In genomic region chr1:43913051-43913501, GRCh38 we compare ENCODE assay signal across 21 cellular contexts. TPM values are rescaled to one million over a fixed set of nuclear protein-coding genes. Genes with fewer than 3 reads are reported as not detected.
DNase-seq lines count a peak whose midpoint lies in the region; ATAC-seq and TF ChIP-seq lines count a peak whose summit lies in the region.
"Had no signal": no experiment of that assay in that cellular context is flagged by ENCODE, and none has a peak within 500 bp of the region (broad histone marks: within the 10 kb centered on the region; RNA-seq: fewer than 3 reads in every experiment).

No MANE protein-coding gene starts in this region.

- H3K9ac ChIP-seq in HUES6 (ENCODE audit: low read length) (peak overlapping the region; percentile 24), adipocyte (ENCODE audit: low read length) (peak overlapping the region; percentile 14), trophoblast cell (ENCODE audit: low read length) (peak overlapping the region; percentile 36)

- DNase-seq in adipocyte (ENCODE audit: low read depth) (no peak), fibroblast of villous mesenchyme (ENCODE audit: low read depth) (peak; percentile 55), trophoblast cell (no peak), NCI-H187 treated with DMSO at 0.1 percent for 48 hours (lab: John Stamatoyannopoulos, UW) (no peak), NOMO-1 (lab: John Stamatoyannopoulos, UW; ENCODE audit: unreplicated experiment in 2 of 2) (no peak), NK-92 (lab: John Stamatoyannopoulos, UW; ENCODE audit: unreplicated experiment) (no peak)
- DNase-seq: activated CD4-positive, alpha-beta T cell treated with anti-CD3 and anti-CD28 coated beads, Interleukin-2, amount 50 U/mL, for 4 hours; activated naive CD4-positive, alpha-beta T cell treated with anti-CD3 and anti-CD28 coated beads for 36 hours; activated T-cell treated with anti-CD3 and anti-CD28 coated beads for 4 hours; CD4-positive, alpha-beta memory T cell; erythroblast; kidney glomerular epithelial cell; MV-4-11; stimulated activated CD4-positive, alpha-beta T cell treated with anti-CD3 and anti-CD28 coated beads, Interleukin-4, amount 100 ng/mL, for 24 hours; substantia nigra had no signal

- no peak overlapping the region for H2AFZ ChIP-seq in trophoblast cell (ENCODE audit: insufficient read depth, low read length, poor library complexity)

- TF ChIP-seq CTCF in fibroblast of villous mesenchyme (IDR thresholded peaks at IDR 0.05; ENCODE audit: insufficient read depth, low read depth, low read length), result no peak

- no peak overlapping the region for H3K4ac ChIP-seq in trophoblast cell (ENCODE audit: low read depth, low read length)

- H3K4me1 ChIP-seq in HUES6 (ENCODE audit: control insufficient read depth, insufficient read depth, low read length) (peaks cover 29% of the 10 kb centered on the region), adipocyte (ENCODE audit: control insufficient read depth, insufficient read depth, low read length) (peaks cover 20% of the 10 kb centered on the region), trophoblast cell (ENCODE audit: control insufficient read depth in 1 of 2, insufficient read depth in 2 of 2, low read length in 2 of 2) (peaks cover 0 to 5% of the 10 kb centered on the region in 2 experiments)

- no peak overlapping the region for H3K18ac ChIP-seq in trophoblast cell (ENCODE audit: low read length)

- no peak overlapping the region for H2BK5ac ChIP-seq in trophoblast cell (ENCODE audit: low read depth, low read length, poor library complexity)

- no peaks in the 10 kb centered on the region for H3K79me2 ChIP-seq in trophoblast cell (ENCODE audit: control insufficient read depth, insufficient read depth, low read length, poor library complexity)

- H3K27ac ChIP-seq in HUES6 (ENCODE audit: low read depth, low read length) (no peak overlapping the region), trophoblast cell (ENCODE audit: low read depth, low read length) (no peak overlapping the region)

- H4K12ac ChIP-seq in trophoblast cell (ENCODE audit: low read depth, low read length), result no peak overlapping the region

- H3K27me3 ChIP-seq in HUES6 (ENCODE audit: control insufficient read depth, insufficient read depth, low read length), result no peaks in the 10 kb centered on the region
- H3K27me3 ChIP-seq in adipocyte (replicated peaks; ENCODE audit: control insufficient read depth, insufficient read depth, low read length), result no peaks in the 10 kb centered on the region
- no peaks in the 10 kb centered on the region for H3K27me3 ChIP-seq in trophoblast cell (ENCODE audit: insufficient read depth, low read length)

- no peak overlapping the region for H3K4me2 ChIP-seq in trophoblast cell (ENCODE audit: low read length)

- no peak overlapping the region for H2AK5ac ChIP-seq in trophoblast cell (ENCODE audit: low read length)

- no peak for ATAC-seq in HG03196 (IDR thresholded peaks at IDR 0.05; ENCODE audit: unreplicated experiment)

- WGBS in trophoblast cell (ENCODE audit: extremely low coverage, insufficient coverage, insufficient read length), result no CpG with 5 or more reads among the region's 7 CpGs

- no peaks in the 10 kb centered on the region for H3K79me1 ChIP-seq in trophoblast cell (ENCODE audit: low read length)

- H3K9me3 ChIP-seq in HUES6 (ENCODE audit: control insufficient read depth, insufficient read depth, low read depth, low read length) (no peaks in the 10 kb centered on the region), adipocyte (ENCODE audit: control insufficient read depth, low read length) (no peaks in the 10 kb centered on the region), trophoblast cell (ENCODE audit: insufficient read depth, low read depth, low read length) (no peaks in the 10 kb centered on the region)

- no peak overlapping the region for H4K8ac ChIP-seq in trophoblast cell (ENCODE audit: low read depth, low read length)

- H3K4me3 ChIP-seq in HUES6 (ENCODE audit: low read depth, low read length), result no peak overlapping the region
- H3K4me3 ChIP-seq in adipocyte (ENCODE audit: low read length), result no peak overlapping the region
- H3K4me3 ChIP-seq in fibroblast of villous mesenchyme (ENCODE audit: low read depth, low read length), result no peak overlapping the region
- no peak overlapping the region for H3K4me3 ChIP-seq in trophoblast cell (ENCODE audit: low read depth, low read length)

- H2BK12ac ChIP-seq in trophoblast cell (ENCODE audit: low read length), result no peak overlapping the region

- H3K36me3 ChIP-seq in HUES6 (ENCODE audit: control insufficient read depth, insufficient read depth, low read length) (no peaks in the 10 kb centered on the region), adipocyte (ENCODE audit: control insufficient read depth, insufficient read depth, low read length, severe bottlenecking) (no peaks in the 10 kb centered on the region), trophoblast cell (ENCODE audit: control insufficient read depth in 1 of 2, insufficient read depth in 2 of 2, low read length in 2 of 2) (no peaks in the 10 kb centered on the region)

- no peak overlapping the region for H4K91ac ChIP-seq in trophoblast cell (ENCODE audit: low read depth, low read length)

- no peak overlapping the region for H3K14ac ChIP-seq in trophoblast cell (ENCODE audit: low read length)

- no peak overlapping the region for H3K23ac ChIP-seq in trophoblast cell (ENCODE audit: low read length)

- no peak overlapping the region for H2BK120ac ChIP-seq in trophoblast cell (ENCODE audit: insufficient read depth, low read length, poor library complexity)

RNA-seq across cellular contexts. Expression of gene ARTN, which starts 20.5 kb away (rescaled TPM):
- 0.86 TPM in 1 of 2 replicates, not detected in the other for total RNA-seq in fibroblast of villous mesenchyme
- 0.36 and 0.37 TPM in 2 replicates for polyA plus RNA-seq in trophoblast cell (2013)
- total RNA-seq: activated naive CD4-positive, alpha-beta T cell treated with anti-CD3 and anti-CD28 coated beads for 36 hours; dermis microvascular lymphatic vessel endothelial cell; mononuclear cell; osteoblast; skeletal muscle tissue had no signal
- polyA plus RNA-seq: CD4-positive, alpha-beta memory T cell had no signal

RNA-seq across cellular contexts. Expression of gene IPO13, which starts 33.7 kb away (rescaled TPM):
- total RNA-seq in fibroblast of villous mesenchyme, result 18.7 and 20.7 TPM in 2 replicates
- polyA plus RNA-seq in trophoblast cell (2013), result 11.1 and 11.7 TPM in 2 replicates

RNA-seq across cellular contexts. Expression of gene DPH2, which starts 56.7 kb away (rescaled TPM):
- total RNA-seq in fibroblast of villous mesenchyme, result 18.6 and 22.5 TPM in 2 replicates
- polyA plus RNA-seq in trophoblast cell (2013), result 11.7 and 12.3 TPM in 2 replicates
